ENCODE assay signal across 9 cellular contexts in the genomic region with DNA sequence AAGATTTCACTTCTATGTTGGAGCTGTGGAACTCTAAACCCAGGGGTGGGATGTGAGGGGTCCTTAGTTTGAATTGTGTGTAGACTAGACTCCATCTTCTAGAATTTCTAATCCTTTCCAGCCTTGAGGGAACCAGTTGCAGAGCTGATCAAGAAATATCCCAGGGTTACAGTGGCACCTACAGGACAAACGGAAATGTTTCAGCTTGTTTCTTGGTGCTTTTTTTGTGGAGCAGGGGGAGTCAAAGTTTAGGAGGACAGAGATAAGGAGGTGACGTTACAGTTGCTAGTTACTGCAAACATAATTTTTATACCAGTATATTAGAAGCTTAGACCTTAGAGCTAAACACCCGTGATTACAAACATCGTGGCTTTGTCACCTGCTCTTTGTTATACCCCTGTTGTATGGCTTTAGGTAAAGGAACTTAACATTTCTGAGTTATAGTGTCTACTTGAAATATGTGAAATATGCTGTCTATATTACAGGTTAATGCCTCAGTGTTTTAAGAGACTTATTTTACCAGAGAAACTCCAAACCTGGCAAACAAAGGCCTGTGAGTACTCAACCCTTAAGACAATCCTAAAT.
A peak's percentile ranks its signal among the peaks of the same experiment; 100 is the strongest.
DNase-seq lines count a peak whose midpoint lies in the region; ATAC-seq, FAIRE-seq and TF ChIP-seq lines count a peak whose summit lies in the region.
"Had no signal": no experiment of that assay in that cellular context is flagged by ENCODE, and none has a peak within 500 bp of the region (broad histone marks: within the 10 kb centered on the region; RNA-seq: fewer than 3 reads in every experiment).

No MANE protein-coding gene starts in this region.

- H3K9ac ChIP-seq in KMS-11 = no peak overlapping the region

- no peak for ATAC-seq in GM19351 (IDR thresholded peaks at IDR 0.05; ENCODE audit: unreplicated experiment)
- no peak for ATAC-seq in GM21737 (IDR thresholded peaks at IDR 0.05; ENCODE audit: unreplicated experiment)

- FAIRE-seq in small intestine (lab: Jason Lieb, UNC) = no peak

- H3K36me3 ChIP-seq in KMS-11 (ENCODE audit: insufficient read depth) (no peaks in the 10 kb centered on the region), small intestine (ENCODE audit: control insufficient read depth in 2 of 2, insufficient read depth in 2 of 2, low read length in 2 of 2) (no peaks in the 10 kb centered on the region), H7 (replicated peaks; ENCODE audit: control insufficient read depth, insufficient read depth, low read length) (no peaks in the 10 kb centered on the region)
- H3K36me3 ChIP-seq: ovary had no signal

- no peaks in the 10 kb centered on the region for H3K9me3 ChIP-seq in small intestine (ENCODE audit: control insufficient read depth, low read depth)
- H3K9me3 ChIP-seq: ovary had no signal

- CTCF ChIA-PET in GM10248 (lab: Yijun Ruan, JAX) = interaction anchor here (0.7 to 7.8 kb wide), 18 partner anchors 9 to 1238 kb away, joined by 3 to 240 read pairs (median 4); no protein-coding TSS in a partner anchor

- no peak overlapping the region for H2AFZ ChIP-seq in KMS-11 (ENCODE audit: low read depth)

- peak; percentile 39 for TF ChIP-seq CTCF in GM10248 (IDR thresholded peaks at IDR 0.05; ENCODE audit: control extremely low read depth, extremely low read depth, low read depth, missing control alignments)
- TF ChIP-seq CTCF in KMS-11 (conservative IDR thresholded peaks at IDR 0.05; ENCODE audit: low read depth, low read length) = peak; percentile 71

- H3K79me2 ChIP-seq in KMS-11 (ENCODE audit: insufficient read depth, low read depth) = no peaks in the 10 kb centered on the region

- DNase-seq in GM10248 (ENCODE audit: extremely low spot score) = no peak
- peak; percentile 89 for DNase-seq in SK-MEL-5 (ENCODE audit: low read depth, low spot score)
- DNase-seq in globus pallidus (ENCODE audit: low spot score) = peak; percentile 71
- DNase-seq in small intestine = peak; percentile 60
- DNase-seq in H7 = no peak

- WGBS in small intestine, 3 donors = 9 to 30% (median 28%) methylated on average over 4 of the region's 4 CpGs

- POLR2A ChIA-PET in GM10248 (lab: Yijun Ruan, JAX) = no interaction called here

- no peak overlapping the region for H3K4me3 ChIP-seq in KMS-11 (IDR thresholded peaks at IDR 0.05; ENCODE audit: insufficient read depth, low read depth, low read length)
- H3K4me3 ChIP-seq in small intestine (ENCODE audit: low read depth in 1 of 2, low read length in 2 of 2) = no peak overlapping the region
- no peak overlapping the region for H3K4me3 ChIP-seq in H7 (ENCODE audit: insufficient read depth, low read depth, low read length)
- H3K4me3 ChIP-seq: ovary had no signal

- H3K27me3 ChIP-seq in KMS-11 (ENCODE audit: insufficient read depth, low read depth) = no peaks in the 10 kb centered on the region
- H3K27me3 ChIP-seq in small intestine (ENCODE audit: control insufficient read depth in 2 of 2, insufficient read depth in 2 of 2, low read length in 2 of 2) = no peaks in the 10 kb centered on the region
- no peaks in the 10 kb centered on the region for H3K27me3 ChIP-seq in H7 (ENCODE audit: control insufficient read depth, insufficient read depth, low read length)
- H3K27me3 ChIP-seq: ovary had no signal

- in situ Hi-C loops in SK-MEL-5 (cut with HindIII; ENCODE audit: low pct_unique_long_range_greater_than_20kb, low sequenced_read_pairs) = loop anchor here (25.0 kb wide), 3 partner anchors 176 to 1401 kb away; no protein-coding TSS in a partner anchor

- H3K4me1 ChIP-seq in KMS-11 (ENCODE audit: low read depth, poor library complexity, severe bottlenecking) = peaks cover 12% of the 10 kb centered on the region
- H3K4me1 ChIP-seq in small intestine (ENCODE audit: control insufficient read depth in 2 of 2, insufficient read depth in 1 of 2, low read depth in 1 of 2, low read length in 1 of 2) = peaks cover 0 to 2% of the 10 kb centered on the region in 2 donors

- no peak overlapping the region for H3K4me2 ChIP-seq in KMS-11

- H3K27ac ChIP-seq in KMS-11 (no peak overlapping the region), small intestine (ENCODE audit: low read depth in 1 of 2, low read length in 1 of 2) (no peak overlapping the region)
- H3K27ac ChIP-seq: ovary had no signal

- H4K20me1 ChIP-seq in KMS-11 (ENCODE audit: insufficient read depth) = no peaks in the 10 kb centered on the region

Comparison
In these comparisons a context has a peak if more than half of its experiments do, and no peak if none do; other contexts are left out.
1. DNase-seq: peak in SK-MEL-5 (single experiment), globus pallidus (single experiment) and small intestine (single experiment); none in GM10248 (single experiment) and H7 (single experiment).